8 cellular contexts compared by ENCODE assay signal in genomic region chr5:149564542-149565140, GRCh38. TPM values are rescaled to one million over a fixed set of nuclear protein-coding genes. Genes with fewer than 3 reads are reported as not detected.
DNase-seq lines count a peak whose midpoint lies in the region; ATAC-seq, FAIRE-seq and TF ChIP-seq lines count a peak whose summit lies in the region.
"Not testable (repeated sequence)": the region's sequence is repeated elsewhere in the genome, so short reads cannot be mapped to it uniquely, and the experiment has no call there.

No MANE protein-coding gene starts in this region.

- H3K27me3 ChIP-seq in AG04450 (ENCODE audit: control insufficient read depth, insufficient read depth, low read length); adipocyte (replicated peaks; ENCODE audit: control insufficient read depth, insufficient read depth, low read length): not testable (repeated sequence)

- DNase-seq in AG04450 (ENCODE audit: low read depth, low spot score) (peak; percentile 69), GM18507 (ENCODE audit: extremely low spot score, insufficient read length, low read depth) (peak; percentile 52), LoVo (ENCODE audit: low spot score) (peak; percentile 82), OCI-LY7 (ENCODE audit: low spot score) (peak; percentile 81), adipocyte (ENCODE audit: low read depth) (peak; percentile 92), globus pallidus (ENCODE audit: low spot score) (peak; percentile 79), occipital lobe (lab: John Stamatoyannopoulos, UW) (peak; percentile 8)

- BruUV-seq in OCI-LY7 (replicated peaks; lab: Mats Ljungman, UMichigan): not testable (repeated sequence)

- H3K9me2 ChIP-seq in OCI-LY7 (ENCODE audit: insufficient read depth, low read length): not testable (repeated sequence)

- H3K4me2 ChIP-seq in OCI-LY7 (ENCODE audit: low read length): not testable (repeated sequence)

- not testable (repeated sequence) for H2AFZ ChIP-seq in OCI-LY7 (ENCODE audit: low read length)

- H3K4me1 ChIP-seq in OCI-LY7 (ENCODE audit: insufficient read depth, low read length, poor library complexity, severe bottlenecking) (peaks cover 10% of the 10 kb centered on the region), adipocyte (ENCODE audit: control insufficient read depth, insufficient read depth, low read length) (peaks cover 45% of the 10 kb centered on the region)

- H3K9ac ChIP-seq in adipocyte (ENCODE audit: low read length): peak overlapping the region; percentile 72

- not testable (repeated sequence) for H3K9me3 ChIP-seq in AG04450 (ENCODE audit: control insufficient read depth, insufficient read depth, low read length); OCI-LY7 (ENCODE audit: low read length); adipocyte (ENCODE audit: control insufficient read depth, low read length)

- peak; percentile 81 for FAIRE-seq in GM18507 (lab: Jason Lieb, UNC)

- not testable (repeated sequence) for H3K4me3 ChIP-seq in AG04450 (ENCODE audit: low read depth, low read length); OCI-LY7 (ENCODE audit: low read depth, low read length, poor library complexity, severe bottlenecking); adipocyte (ENCODE audit: low read length)

- H4K20me1 ChIP-seq in OCI-LY7 (ENCODE audit: insufficient read depth, low read length): not testable (repeated sequence)

- H3K79me2 ChIP-seq in OCI-LY7 (ENCODE audit: insufficient read depth, low read depth, low read length): not testable (repeated sequence)

- intact Hi-C loops in OCI-LY7 (cut with micrococcal nuclease; ENCODE audit: unreplicated experiment): loop anchor here (1.0 to 5.0 kb wide), 5 partner anchors 54 to 247 kb away; no protein-coding TSS in a partner anchor

- H3K36me3 ChIP-seq in OCI-LY7 (ENCODE audit: insufficient read depth, low read length); adipocyte (ENCODE audit: control insufficient read depth, insufficient read depth, low read length, severe bottlenecking): not testable (repeated sequence)

- ATAC-seq in HG02623 (IDR thresholded peaks at IDR 0.05; ENCODE audit: unreplicated experiment): peak; percentile 88

- H3K27ac ChIP-seq in AG04450 (ENCODE audit: low read depth, low read length); OCI-LY7 (ENCODE audit: low read depth, low read length, poor library complexity, severe bottlenecking): not testable (repeated sequence)

- CTCF ChIA-PET in AG04450 (lab: Charles Lee): interaction anchor here (0.6 to 3.7 kb wide), 40 partner anchors 11 to 264 kb away, joined by 3 to 48 read pairs (median 4); partner anchors contain the start of genes ARHGEF37, CSNK1A1 and IL17B
- CTCF ChIA-PET in OCI-LY7 (lab: Charles Lee; ENCODE audit: unreplicated experiment): interaction anchor here (0.7 to 1.6 kb wide), 4 partner anchors 45 to 185 kb away, joined by 3 to 6 read pairs (median 3); partner anchors contain the start of gene IL17B

- TF ChIP-seq CTCF in AG04450 (IDR thresholded peaks at IDR 0.05; ENCODE audit: low read depth, low read length) (peak; percentile 62), OCI-LY7 (conservative IDR thresholded peaks at IDR 0.05; ENCODE audit: low read length) (peak; percentile 81)

- POLR2A ChIA-PET in AG04450 (lab: Yijun Ruan, JAX): interaction anchor here (0.6 to 1.2 kb wide), 3 partner anchors 79 to 131 kb away, joined by 3 to 4 read pairs (median 3); no protein-coding TSS in a partner anchor
- POLR2A ChIA-PET in OCI-LY7 (lab: Charles Lee): interaction anchor here (0.5 to 0.6 kb wide), 3 partner anchors 58 to 158 kb away, joined by 3 read pairs; no protein-coding TSS in a partner anchor

RNA-seq across cellular contexts. Expression of gene CSNK1A1, which starts 13.4 kb away (rescaled TPM):
- 260 and 329 TPM in 2 replicates for polyA plus RNA-seq in AG04450 (2011; rRNA removed)
- polyA minus RNA-seq in AG04450 (2011; rRNA and poly(A)+ RNA removed): 434 and 500 TPM in 2 replicates
- 161 and 176 TPM in 2 replicates for total RNA-seq in OCI-LY7 (2014; rRNA removed; shearing (Covaris generic))
- total RNA-seq in OCI-LY7 (2022) (187 and 189 TPM in 2 replicates), occipital lobe (520 TPM)

RNA-seq across cellular contexts. Expression of gene ARHGEF37, which starts 16.7 kb away (rescaled TPM):
- 0.61 and 0.74 TPM in 2 replicates for polyA plus RNA-seq in AG04450 (2011; rRNA removed)
- polyA minus RNA-seq in AG04450 (2011; rRNA and poly(A)+ RNA removed): 0.83 and 1.6 TPM in 2 replicates
- not detected in 2 replicates for total RNA-seq in OCI-LY7 (2014; rRNA removed; shearing (Covaris generic))
- total RNA-seq in OCI-LY7 (2022): 1.4 and 1.7 TPM in 2 replicates
- total RNA-seq in occipital lobe: 1.4 TPM

Comparison
In these comparisons a context has a peak if more than half of its experiments do, and no peak if none do; other contexts are left out.
1. DNase-seq: peak in every context shown above with its lines; median percentile 92 in adipocyte; 82 in LoVo; 81 in OCI-LY7; 79 in globus pallidus; 69 in AG04450; 52 in GM18507; 8 in occipital lobe.